1 cellular context compared by ENCODE assay signal in genomic region chr5:111758284-111758628, GRCh38.
TF ChIP-seq lines count a peak whose summit lies in the region.

No MANE protein-coding gene starts in this region.

TF ChIP-seq in liver, 16 proteins besides CTCF, POLR2A, EP300 and RAD21 (continued from another document):
- TF ChIP-seq GABPA (IDR thresholded peaks at IDR 0.05 in 1 of 2, conservative IDR thresholded peaks at IDR 0.05 in 1 of 2) (no peak), YY1 (IDR thresholded peaks at IDR 0.05) (no peak), EGR1 (IDR thresholded peaks at IDR 0.05; ENCODE audit: low read depth in 2 of 2) (no peak), SP1 (IDR thresholded peaks at IDR 0.05) (no peak), MAX (IDR thresholded peaks at IDR 0.05) (no peak)
